22 cellular contexts compared by ENCODE assay signal in the genomic region with DNA sequence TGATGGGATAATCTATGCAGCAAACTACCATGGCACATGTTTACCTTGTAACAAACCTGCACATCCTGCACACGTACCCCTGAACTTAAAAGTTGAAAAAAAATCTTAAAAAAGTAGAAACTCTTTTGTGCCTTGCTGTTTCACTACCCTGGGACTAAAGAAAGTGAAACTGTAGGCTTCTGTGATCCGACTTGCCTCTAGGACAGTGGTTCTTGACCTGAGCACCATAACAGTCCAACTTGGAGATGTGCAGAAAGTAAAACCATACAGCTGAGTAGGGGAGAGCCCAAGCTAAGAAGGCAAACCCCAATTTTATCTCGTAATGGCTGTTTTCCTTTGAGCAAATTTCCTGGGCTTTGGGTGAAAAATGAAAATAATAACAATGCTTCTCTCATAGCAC.
"Had no signal": no experiment of that assay in that cellular context is flagged by ENCODE, and none has a peak within 500 bp of the region (broad histone marks: within the 10 kb centered on the region; RNA-seq: fewer than 3 reads in every experiment).

No MANE protein-coding gene starts in this region.

- H3K36me3 ChIP-seq: adrenal gland, SJSA1 had no signal

- ATAC-seq: activated CD8-positive, alpha-beta T cell treated with anti-CD3 and anti-CD28 coated beads for 36 hours; SK-N-SH treated with all-trans-retinoic acid at 6 μM for 48 hours had no signal

- H3K9me3 ChIP-seq: adrenal gland, SJSA1 had no signal

- H3K4me3 ChIP-seq: adrenal gland, SJSA1 had no signal

- H3K4me3 Mint-ChIP-seq: activated CD8-positive, alpha-beta T cell treated with anti-CD3 and anti-CD28 coated beads for 36 hours; activated naive CD8-positive, alpha-beta T cell treated with anti-CD3 and anti-CD28 coated beads, Interleukin-2, amount 10 ng/mL, durations not matched to agents 7 days and 5 days; activated T-helper 1 cell treated with anti-CD3 and anti-CD28 coated beads, Interleukin-12 subunit alpha, Interleukin-12 subunit beta, Interleukin-2, Interleukin-4 antibody, amounts not matched to agents 30 ng/mL and 10 ng/mL and 1 ng/mL, durations not matched to agents 14 hours and 24 hours and 36 hours; T-helper 1 cell treated with Interleukin-12 subunit alpha and Interleukin-12 subunit beta and Interleukin-4 antibody, amounts not matched to agents 30 μg/mL and 1 μg/mL, for 36 hours had no signal

- H3K4me1 ChIP-seq: adrenal gland, SJSA1 had no signal

- H3K27me3 Mint-ChIP-seq: activated CD8-positive, alpha-beta T cell treated with anti-CD3 and anti-CD28 coated beads for 36 hours; activated naive CD8-positive, alpha-beta T cell treated with anti-CD3 and anti-CD28 coated beads, Interleukin-2, amount 10 ng/mL, durations not matched to agents 7 days and 5 days had no signal

- H3K27ac ChIP-seq: adrenal gland, SJSA1 had no signal

- FAIRE-seq: RCC 7860 had no signal

- H3K27me3 ChIP-seq: adrenal gland, SJSA1 had no signal

- DNase-seq: activated CD4-positive, alpha-beta T cell treated with anti-CD3 and anti-CD28 coated beads for 4 hours; activated CD8-positive, alpha-beta memory T cell treated with anti-CD3 and anti-CD28 coated beads, Interleukin-2, amount 50 U/mL, for 4 hours; activated CD8-positive, alpha-beta T cell treated with anti-CD3 and anti-CD28 coated beads for 36 hours; activated effector memory CD4-positive, alpha-beta T cell treated with Interleukin-2 at 50 U/mL for 16 hours; activated naive CD4-positive, alpha-beta T cell; activated naive CD8-positive, alpha-beta T cell treated with anti-CD3 and anti-CD28 coated beads, Interleukin-2, amount 10 ng/mL, durations not matched to agents 7 days and 5 days; activated T-cell treated with anti-CD3 and anti-CD28 coated beads, Interleukin-2, amount 50 U/mL, for 1 hour; adrenal gland; anterior cingulate cortex; Kasumi-1; NCI-H1105 treated with DMSO at 0.1 percent for 48 hours; NCI-H1436 treated with DMSO at 0.1 percent for 48 hours; NCI-H187; NCI-H2081; NCI-H510A treated with DMSO at 0.1 percent for 48 hours; SHP77; SW 1271 had no signal

- H3K27ac Mint-ChIP-seq: activated CD8-positive, alpha-beta T cell treated with anti-CD3 and anti-CD28 coated beads for 36 hours; activated naive CD8-positive, alpha-beta T cell treated with anti-CD3 and anti-CD28 coated beads, Interleukin-2, amount 10 ng/mL, durations not matched to agents 7 days and 5 days; activated T-helper 1 cell treated with anti-CD3 and anti-CD28 coated beads, Interleukin-12 subunit alpha, Interleukin-12 subunit beta, Interleukin-2, Interleukin-4 antibody, amounts not matched to agents 30 ng/mL and 10 ng/mL and 1 ng/mL, durations not matched to agents 14 hours and 24 hours and 36 hours; T-helper 1 cell treated with Interleukin-12 subunit alpha and Interleukin-12 subunit beta and Interleukin-4 antibody, amounts not matched to agents 30 μg/mL and 1 μg/mL, for 36 hours had no signal
